Comparison of ENCODE assay signal across 8 cellular contexts in genomic region chr1:109667452-109668122, GRCh38. TPM values are rescaled to one million over a fixed set of nuclear protein-coding genes. Genes with fewer than 3 reads are reported as not detected.
DNase-seq lines count a peak whose midpoint lies in the region; ATAC-seq, FAIRE-seq and TF ChIP-seq lines count a peak whose summit lies in the region.

Gene GSTM2 (plus strand): TSS chr1:109668057. CDS start chr1:109668116, 59 bp downstream.

- H3K36me3 Mint-ChIP-seq in activated naive CD4-positive, alpha-beta T cell treated with anti-CD3 and anti-CD28 coated beads, Interleukin-2, amount 50 U/mL, for 72 hours = peaks cover 0 to 10% of the 10 kb centered on the region in 2 donors

- TF ChIP-seq CTCF in AG09309 (IDR thresholded peaks at IDR 0.05; ENCODE audit: control insufficient read depth, insufficient read depth, low read depth, low read length, missing control alignments) = no peak
- no peak for TF ChIP-seq CTCF in cardiac muscle cell (IDR thresholded peaks at IDR 0.05; ENCODE audit: low read depth, low read length)
- TF ChIP-seq CTCF in pancreas (IDR thresholded peaks at IDR 0.05) = no peak
- no peak for TF ChIP-seq CTCF in testis (IDR thresholded peaks at IDR 0.05)

- H3K36me3 ChIP-seq in SK-N-MC (ENCODE audit: insufficient read depth, low read length) = peaks cover 15% of the 10 kb centered on the region; the same call in 1 of the 2 replicates
- no peaks in the 10 kb centered on the region for H3K36me3 ChIP-seq in cardiac muscle cell
- no peaks in the 10 kb centered on the region for H3K36me3 ChIP-seq in pancreas
- no peaks in the 10 kb centered on the region for H3K36me3 ChIP-seq in testis (ENCODE audit: low read depth, missing control alignments)

- TF ChIP-seq POLR2A in testis (IDR thresholded peaks at IDR 0.05) = peak; percentile 6

- H3K9me3 ChIP-seq in SK-N-MC (ENCODE audit: low read depth, low read length) (no peaks in the 10 kb centered on the region), cardiac muscle cell (ENCODE audit: low read depth) (no peaks in the 10 kb centered on the region), pancreas (no peaks in the 10 kb centered on the region), testis (no peaks in the 10 kb centered on the region)

- H3K9ac ChIP-seq in SK-N-MC (ENCODE audit: insufficient read length) = peak within 1 kb of the TSS; percentile 78

- no peaks in the 10 kb centered on the region for H3K4me1 ChIP-seq in cardiac muscle cell (ENCODE audit: low read depth)
- peaks cover 0 to 3% (median 0%) of the 10 kb centered on the region in 3 donors for H3K4me1 ChIP-seq in pancreas
- peaks cover 10% of the 10 kb centered on the region for H3K4me1 ChIP-seq in testis

- H3K9me3 Mint-ChIP-seq in activated naive CD4-positive, alpha-beta T cell treated with anti-CD3 and anti-CD28 coated beads, Interleukin-2, amount 50 U/mL, for 72 hours = peaks cover 0 to 7% of the 10 kb centered on the region in 2 donors

- intact Hi-C loops in pancreas (cut with DNase I) = no loop called here
- intact Hi-C loops in testis (cut with DNase I; ENCODE audit: low total_unique reads) = no loop called here

- 8 to 10% methylated on average over 22 of the region's 22 CpGs for WGBS in pancreas, 2 donors
- 5 to 11% methylated on average over 13 to 22 of the region's 22 CpGs for WGBS in testis, 2 donors

- FAIRE-seq in pancreas (lab: Jason Lieb, UNC) = no peak

- H3K4me3 ChIP-seq in AG09309 (ENCODE audit: control insufficient read depth, low read depth, low read length) (peak within 1 kb of the TSS; percentile 64), SK-N-MC (peak within 1 kb of the TSS; percentile 82), cardiac muscle cell (peak within 1 kb of the TSS; percentile 49), pancreas (peak within 1 kb of the TSS; percentile 15 to 54 (median 36)), testis (peak within 1 kb of the TSS; percentile 52 to 74)

- DNase-seq in AG09309 (ENCODE audit: low read depth) (no peak), SK-N-MC (ENCODE audit: low read depth, low spot score) (peak; percentile 51), cardiac muscle cell (ENCODE audit: low read depth in 1 of 2, low spot score in 1 of 2) (peak; percentile 93 to 95), pancreas (peak; percentile 89 to 97 (median 92)), testis (peak; percentile 93)
- peak; percentile 67 to 93 for DNase-seq in activated naive CD4-positive, alpha-beta T cell treated with anti-CD3 and anti-CD28 coated beads, Interleukin-2, amount 50 U/mL, for 72 hours (ENCODE audit: low spot score in 2 of 2)

- ATAC-seq in GM19328 (IDR thresholded peaks at IDR 0.05; ENCODE audit: unreplicated experiment) (peak; percentile 97), HG03520 (IDR thresholded peaks at IDR 0.05; ENCODE audit: unreplicated experiment) (peak; percentile 66), pancreas (peak; percentile 99 to 100 (median 100))
- peak; percentile 97 to 100 for ATAC-seq in activated naive CD4-positive, alpha-beta T cell treated with anti-CD3 and anti-CD28 coated beads, Interleukin-2, amount 50 U/mL, for 72 hours

- H3K27me3 ChIP-seq in cardiac muscle cell (no peaks in the 10 kb centered on the region), pancreas (no peaks in the 10 kb centered on the region), testis (no peaks in the 10 kb centered on the region)

- peak within 1 kb of the TSS; percentile 56 to 91 for H3K27ac Mint-ChIP-seq in activated naive CD4-positive, alpha-beta T cell treated with anti-CD3 and anti-CD28 coated beads, Interleukin-2, amount 50 U/mL, for 72 hours

- H3K27ac ChIP-seq in SK-N-MC (peak within 1 kb of the TSS; percentile 71; the same call in 1 of the 2 replicates), cardiac muscle cell (no peak within 1 kb of the TSS), pancreas (no peak within 1 kb of the TSS), testis (no peak within 1 kb of the TSS)

RNA-seq across cellular contexts. Expression of gene GSTM2, which starts in this region (rescaled TPM):
- 10 to 100 TPM; 13.6 to 41.7 TPM for total RNA-seq in activated naive CD4-positive, alpha-beta T cell treated with anti-CD3 and anti-CD28 coated beads, Interleukin-2, amount 50 U/mL, for 72 hours
- total RNA-seq in cardiac muscle cell = 55.2 and 78.5 TPM in 2 replicates
- polyA plus RNA-seq in cardiac muscle cell = 117 and 164 TPM in 2 replicates
- total RNA-seq in pancreas = 10 to 100 TPM; 10.4 to 47.5 (median 27.6) TPM
- 100 to 1,000 TPM; 139 to 193 TPM for polyA plus RNA-seq in pancreas
- total RNA-seq in testis = 100 to 1,000 TPM in 1 of 2 donors, 10 to 100 TPM in 1; 83.2 to 131 TPM
- 68.0 TPM for polyA plus RNA-seq in testis (ENCODE audit: insufficient read depth, low read depth, low replicate concordance)
